Comparison of ENCODE assay signal across 7 cellular contexts in the genomic region with DNA sequence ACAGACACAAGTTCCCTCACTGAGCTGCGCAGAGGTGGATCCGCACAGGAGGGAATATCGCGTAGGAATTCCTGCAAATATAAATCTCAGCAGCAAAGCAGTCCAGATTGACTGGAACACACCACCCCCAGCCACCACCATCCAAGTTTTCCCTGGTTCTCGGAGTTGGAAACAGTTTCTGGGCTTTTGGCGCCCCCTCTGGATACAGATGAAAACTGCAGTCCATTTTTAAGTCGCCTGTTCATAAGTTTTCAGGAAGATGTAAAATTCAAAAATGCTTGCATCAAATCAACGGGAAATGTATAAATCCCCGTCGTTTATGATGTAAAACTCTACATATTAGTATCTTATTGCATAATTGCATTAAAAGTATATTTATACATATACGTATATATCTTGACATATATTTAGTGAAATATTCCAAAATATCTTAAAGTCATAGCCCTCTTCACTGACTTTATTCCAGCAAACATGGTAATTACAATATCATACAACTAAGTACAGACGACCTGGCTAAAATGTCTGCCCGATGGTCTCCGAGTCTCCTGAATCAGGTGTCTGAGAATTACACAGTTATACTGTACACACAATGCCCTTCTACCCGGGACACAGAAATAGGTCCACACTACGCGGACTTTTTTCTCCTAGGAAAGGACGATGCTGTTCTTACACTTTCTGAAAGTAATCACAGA. TPM values are rescaled to one million over a fixed set of nuclear protein-coding genes. Genes with fewer than 3 reads are reported as not detected.
A peak's percentile ranks its signal among the peaks of the same experiment; 100 is the strongest.
DNase-seq lines count a peak whose midpoint lies in the region; ATAC-seq, FAIRE-seq and TF ChIP-seq lines count a peak whose summit lies in the region.

No MANE protein-coding gene starts in this region.

- H3K27ac ChIP-seq in coronary artery, result no peak overlapping the region
- H3K27ac ChIP-seq in tibial nerve, result no peak overlapping the region

- TF ChIP-seq CTCF in coronary artery (IDR thresholded peaks at IDR 0.05), result peak; percentile 83
- TF ChIP-seq CTCF in tibial nerve (IDR thresholded peaks at IDR 0.05), result peak; percentile 75 to 89 (median 78)

- TF ChIP-seq POLR2A in tibial nerve (IDR thresholded peaks at IDR 0.05), result no peak

- H3K4me3 ChIP-seq in coronary artery, result peak overlapping the region; percentile 63
- peak overlapping the region in 2 of 4 donors; percentile 27 to 41 for H3K4me3 ChIP-seq in tibial nerve

- FAIRE-seq in HTR-8/SVneo (lab: Jason Lieb, UNC) (no peak), RCC 7860 (lab: Jason Lieb, UNC) (peak; percentile 74)

- ATAC-seq in left lobe of liver (peak; percentile 63), GM18873 (IDR thresholded peaks at IDR 0.05; ENCODE audit: low FRiP score, unreplicated experiment) (no peak)

- TF ChIP-seq EP300 in tibial nerve (IDR thresholded peaks at IDR 0.05), result no peak

- no peaks in the 10 kb centered on the region for H3K36me3 ChIP-seq in tibial nerve

- H3K9me3 ChIP-seq in tibial nerve, result no peaks in the 10 kb centered on the region

- peaks cover 0 to 96% of the 10 kb centered on the region in 2 donors for H3K27me3 ChIP-seq in tibial nerve

- peak; percentile 77 for DNase-seq in DMS53 treated with DMSO at 0.1 percent for 48 hours (lab: John Stamatoyannopoulos, UW; ENCODE audit: unreplicated experiment)
- peak; percentile 74 for DNase-seq in HTR-8/SVneo (ENCODE audit: insufficient read length, low spot score)
- DNase-seq in RCC 7860 (ENCODE audit: low spot score), result peak; percentile 55
- DNase-seq in coronary artery (ENCODE audit: low spot score), result no peak
- peak; percentile 66 for DNase-seq in left lobe of liver (ENCODE audit: low spot score)
- DNase-seq in tibial nerve (ENCODE audit: low spot score in 2 of 2), result peak in 1 of 2 donors; percentile 61

- peaks cover 0 to 77% (median 30%) of the 10 kb centered on the region in 4 donors for H3K4me1 ChIP-seq in tibial nerve

- 11 to 12% methylated on average over 18 of the region's 18 CpGs for WGBS in tibial nerve, 2 donors

RNA-seq across cellular contexts. Expression of gene SOX9, which starts 2.1 kb away (rescaled TPM):
- 2.1 TPM for total RNA-seq in left lobe of liver
- total RNA-seq in tibial nerve, result 10 to 100 TPM in 3 of 4 donors, 1 to 10 TPM in 1; 6.6 to 22.9 (median 18.2) TPM
